10 cellular contexts compared by ENCODE assay signal in the genomic region with DNA sequence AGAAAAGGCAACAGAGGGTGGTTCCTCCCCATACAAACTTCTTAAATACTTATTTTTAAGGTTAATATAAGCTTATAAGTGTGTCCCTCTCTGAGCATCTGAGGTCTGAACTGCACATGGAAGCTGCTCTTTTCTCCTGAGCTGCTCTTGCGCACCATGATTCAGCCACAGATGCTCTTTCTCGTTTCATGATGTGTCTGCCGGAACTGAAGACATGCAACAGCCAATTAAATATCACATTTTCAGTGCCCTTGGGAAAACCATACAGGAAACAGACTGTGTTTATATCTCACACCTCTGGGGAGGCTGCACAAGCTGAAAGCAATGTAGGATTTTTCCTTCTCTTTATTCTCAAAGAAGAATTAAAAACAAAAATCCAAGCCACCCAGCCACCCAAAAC.
DNase-seq lines count a peak whose midpoint lies in the region; ATAC-seq and TF ChIP-seq lines count a peak whose summit lies in the region.
"Had no signal": no experiment of that assay in that cellular context is flagged by ENCODE, and none has a peak within 500 bp of the region (broad histone marks: within the 10 kb centered on the region; RNA-seq: fewer than 3 reads in every experiment).

No MANE protein-coding gene starts in this region.

- ATAC-seq in GM18858 (IDR thresholded peaks at IDR 0.05; ENCODE audit: unreplicated experiment): peak; percentile 75
- ATAC-seq in GM21529 (IDR thresholded peaks at IDR 0.05; ENCODE audit: unreplicated experiment): peak; percentile 87
- ATAC-seq in HG03571 (IDR thresholded peaks at IDR 0.05; ENCODE audit: unreplicated experiment): peak; percentile 85
- no peak for ATAC-seq in HG03520 (IDR thresholded peaks at IDR 0.05; ENCODE audit: unreplicated experiment)
- ATAC-seq: Panc1 had no signal

- TF ChIP-seq CTCF in MCF 10A (IDR thresholded peaks at IDR 0.05; ENCODE audit: unreplicated experiment): no peak

- intact Hi-C loops in MCF 10A (cut with micrococcal nuclease): loop anchor here (10.0 kb wide), 1 partner anchor 169 kb away; no protein-coding TSS in a partner anchor

- no peaks in the 10 kb centered on the region for H3K4me1 Mint-ChIP-seq in MCF 10A (ENCODE audit: insufficient read depth, unreplicated experiment)

- peak; percentile 20 for DNase-seq in left kidney (ENCODE audit: low read depth, low spot score)
- DNase-seq in MCF 10A (ENCODE audit: unreplicated experiment): no peak
- DNase-seq in activated naive CD4-positive, alpha-beta T cell treated with anti-CD3 and anti-CD28 coated beads, Interleukin-2, amount 50 U/mL, for 16 hours: no peak
- no peak for DNase-seq in NCI-H510A treated with DMSO at 0.1 percent for 48 hours (lab: John Stamatoyannopoulos, UW)
- DNase-seq: immature natural killer cell had no signal

- no peak overlapping the region for H3K27ac Mint-ChIP-seq in MCF 10A (ENCODE audit: low read depth, unreplicated experiment)
- H3K27ac Mint-ChIP-seq: immature natural killer cell had no signal

- POLR2A ChIA-PET in MCF 10A (lab: Yijun Ruan, JAX): interaction anchor here (1.3 kb wide), 1 partner anchor 12 kb away, joined by 5 read pairs; no protein-coding TSS in a partner anchor

- CTCF ChIA-PET in MCF 10A (lab: Yijun Ruan, JAX): no interaction called here

- no peaks in the 10 kb centered on the region for H3K9me3 Mint-ChIP-seq in MCF 10A (ENCODE audit: unreplicated experiment)
- H3K9me3 Mint-ChIP-seq: immature natural killer cell had no signal

- no TSS peak for BruUV-seq in MCF 10A (replicated peaks; lab: Mats Ljungman, UMichigan)

- H3K27me3 Mint-ChIP-seq in MCF 10A (ENCODE audit: insufficient read depth, unreplicated experiment): no peaks in the 10 kb centered on the region

- no peak overlapping the region for H3K4me3 Mint-ChIP-seq in MCF 10A (ENCODE audit: unreplicated experiment)
- H3K4me3 Mint-ChIP-seq: immature natural killer cell had no signal

- H3K36me3 Mint-ChIP-seq in MCF 10A (ENCODE audit: insufficient read depth, unreplicated experiment): no peaks in the 10 kb centered on the region
- H3K36me3 Mint-ChIP-seq: immature natural killer cell had no signal
